6 cellular contexts compared by ENCODE assay signal in genomic region chr14:103521438-103521961, GRCh38. TPM values are rescaled to one million over a fixed set of nuclear protein-coding genes. Genes with fewer than 3 reads are reported as not detected.
DNase-seq lines count a peak whose midpoint lies in the region; ATAC-seq, FAIRE-seq and TF ChIP-seq lines count a peak whose summit lies in the region.

No MANE protein-coding gene starts in this region.

- TF ChIP-seq CTCF in astrocyte (IDR thresholded peaks at IDR 0.05; ENCODE audit: insufficient read depth, low read depth, low read length), result no peak

- H3K4me1 Mint-ChIP-seq in astrocyte (ENCODE audit: low read depth, unreplicated experiment) (peaks cover 17% of the 10 kb centered on the region), naive B cell (peaks cover 9 to 17% (median 15%) of the 10 kb centered on the region in 3 donors)

- no peak overlapping the region for H3K4me3 Mint-ChIP-seq in astrocyte (ENCODE audit: unreplicated experiment)
- peak overlapping the region in 4 of 8 donors; percentile 48 to 89 (median 58) for H3K4me3 Mint-ChIP-seq in naive B cell

- H3K27me3 ChIP-seq in H7 (ENCODE audit: control insufficient read depth, insufficient read depth, low read length), result peaks cover 15% of the 10 kb centered on the region
- H3K27me3 ChIP-seq in astrocyte (ENCODE audit: insufficient read depth, low read length), result peaks cover 14% of the 10 kb centered on the region

- no peaks in the 10 kb centered on the region for H3K9me3 ChIP-seq in astrocyte (ENCODE audit: insufficient read depth, low read depth, low read length)

- H3K4me1 ChIP-seq in astrocyte (ENCODE audit: insufficient read depth, low read length), result peaks cover 34% of the 10 kb centered on the region

- no peaks in the 10 kb centered on the region for H3K79me2 ChIP-seq in astrocyte (ENCODE audit: insufficient read depth, low read length)

- H3K27ac Mint-ChIP-seq in astrocyte (ENCODE audit: unreplicated experiment), result no peak overlapping the region
- H3K27ac Mint-ChIP-seq in naive B cell, result no peak overlapping the region

- ATAC-seq in naive B cell (ENCODE audit: low read depth in 2 of 2) (peak; percentile 11 to 35), HG02610 (IDR thresholded peaks at IDR 0.05; ENCODE audit: unreplicated experiment) (no peak)

- no peak overlapping the region for H2AFZ ChIP-seq in astrocyte (ENCODE audit: low read depth, low read length)

- peaks cover 10% of the 10 kb centered on the region for H3K36me3 ChIP-seq in H7 (replicated peaks; ENCODE audit: control insufficient read depth, insufficient read depth, low read length)
- H3K36me3 ChIP-seq in astrocyte (ENCODE audit: insufficient read depth, low read length), result no peaks in the 10 kb centered on the region

- H3K9me3 Mint-ChIP-seq in astrocyte (ENCODE audit: unreplicated experiment) (no peaks in the 10 kb centered on the region), naive B cell (no peaks in the 10 kb centered on the region)

- H3K4me2 ChIP-seq in astrocyte (ENCODE audit: low read length), result peak overlapping the region; percentile 80

- DNase-seq in H7 (no peak), astrocyte (ENCODE audit: low read depth) (no peak), naive B cell (no peak), cortex of kidney (lab: John Stamatoyannopoulos, UW) (no peak)
- DNase-seq in stimulated activated CD4-positive, alpha-beta T cell treated with anti-CD3 and anti-CD28 coated beads, Interleukin-2, amount 100 ng/mL, for 24 hours, result no peak

- H3K9ac ChIP-seq in astrocyte (ENCODE audit: low read length), result no peak overlapping the region

- H3K36me3 Mint-ChIP-seq in astrocyte (ENCODE audit: low read depth, unreplicated experiment) (no peaks in the 10 kb centered on the region), naive B cell (no peaks in the 10 kb centered on the region)

- no peak for FAIRE-seq in astrocyte (lab: Jason Lieb, UNC)

- H4K20me1 ChIP-seq in astrocyte (ENCODE audit: insufficient read depth, low read length), result peaks cover 44% of the 10 kb centered on the region

- peak overlapping the region; percentile 88 for H3K4me3 ChIP-seq in H7 (ENCODE audit: insufficient read depth, low read depth, low read length)
- H3K4me3 ChIP-seq in astrocyte (ENCODE audit: insufficient read depth, low read depth, low read length), result no peak overlapping the region

- no peak overlapping the region for H3K27ac ChIP-seq in astrocyte (ENCODE audit: low read depth, low read length)

- H3K27me3 Mint-ChIP-seq in astrocyte (ENCODE audit: low read depth, unreplicated experiment) (peaks cover 6% of the 10 kb centered on the region), naive B cell (peaks cover 0 to 13% (median 12%) of the 10 kb centered on the region in 3 donors)

RNA-seq across cellular contexts. Expression of gene CKB, which starts 1.1 kb away (rescaled TPM):
- total RNA-seq in H7 (2014; rRNA removed; shearing (Covaris generic)), result 282 and 412 TPM in 2 replicates
- total RNA-seq in astrocyte, result 174 and 178 TPM in 2 replicates
- under 1 TPM in 2 of 6 donors, not detected in 4; 0.80 to 1.00 TPM for polyA plus RNA-seq in naive B cell (ENCODE audit: low read depth in 6 of 6)

RNA-seq across cellular contexts. Expression of gene TRMT61A, which starts 7.5 kb away (rescaled TPM):
- total RNA-seq in H7 (2014; rRNA removed; shearing (Covaris generic)), result 13.4 and 14.1 TPM in 2 replicates
- 11.9 and 12.4 TPM in 2 replicates for total RNA-seq in astrocyte
- 10 to 100 TPM in 1 of 6 donors, 1 to 10 TPM in 5; 6.2 to 13.9 (median 8.3) TPM for polyA plus RNA-seq in naive B cell (ENCODE audit: low read depth in 6 of 6)

RNA-seq across cellular contexts. Expression of gene BAG5, which starts 41.0 kb away (rescaled TPM):
- 16.6 and 17.7 TPM in 2 replicates for total RNA-seq in H7 (2014; rRNA removed; shearing (Covaris generic))
- total RNA-seq in astrocyte, result 32.3 and 35.2 TPM in 2 replicates
- 10 to 100 TPM; 11.0 to 55.5 (median 41.9) TPM for polyA plus RNA-seq in naive B cell (ENCODE audit: low read depth in 6 of 6)

RNA-seq across cellular contexts. Expression of gene COA8, which starts 41.3 kb away (rescaled TPM):
- total RNA-seq in H7 (2014; rRNA removed; shearing (Covaris generic)), result 15.8 and 17.4 TPM in 2 replicates
- total RNA-seq in astrocyte, result 56.2 TPM in 2 replicates
- 10 to 100 TPM; 47.5 to 70.7 (median 57.8) TPM for polyA plus RNA-seq in naive B cell (ENCODE audit: low read depth in 6 of 6)
